In the genomic region with DNA sequence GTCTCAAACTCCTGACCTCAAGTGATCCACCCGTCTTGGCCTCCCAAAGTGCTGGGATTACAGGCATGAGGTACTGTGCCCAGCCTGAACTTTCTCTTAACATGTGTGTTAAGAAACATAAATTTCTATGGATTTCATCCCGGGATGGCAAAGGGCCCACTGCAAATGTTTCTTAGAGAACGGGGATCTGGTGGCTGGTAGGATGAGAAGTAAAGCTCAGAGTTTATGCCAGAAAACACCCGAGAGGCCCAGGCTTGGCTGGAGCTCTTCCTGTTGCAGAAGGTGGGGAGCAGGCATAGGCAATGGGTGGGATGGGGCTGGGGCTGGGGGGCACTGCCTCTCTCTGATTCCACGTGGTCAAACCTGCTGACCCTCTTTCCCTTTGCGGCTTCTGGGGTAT, we compare ENCODE assay signal across 26 cellular contexts. TPM values are rescaled to one million over a fixed set of nuclear protein-coding genes. Genes with fewer than 3 reads are reported as not detected.
DNase-seq lines count a peak whose midpoint lies in the region; ATAC-seq and TF ChIP-seq lines count a peak whose summit lies in the region.
"Had no signal": no experiment of that assay in that cellular context is flagged by ENCODE, and none has a peak within 500 bp of the region (broad histone marks: within the 10 kb centered on the region; RNA-seq: fewer than 3 reads in every experiment).

No MANE protein-coding gene starts in this region.

- DNase-seq in AG20443 (ENCODE audit: low spot score) (peak; percentile 36), T-cell (no peak), fibroblast of peridontal ligament (ENCODE audit: extremely low read depth) (peak; percentile 90), Calu3 (no peak), HuH-7 (ENCODE audit: low spot score) (no peak)
- DNase-seq: activated CD4-positive, alpha-beta T cell treated with anti-CD3 and anti-CD28 coated beads, Interleukin-2, amount 10 ng/mL, durations not matched to agents 24 days and 14 days; activated gamma-delta T cell treated with Interleukin-2 at 50 U/mL for 16 hours; COR-L47; cortex of kidney; DMS79; head of caudate nucleus; Kasumi-1; NCI-H1694 treated with DMSO at 0.1 percent for 48 hours; NCI-H2171 treated with DMSO at 0.1 percent for 48 hours; NCI-H524; Peyer's patch; SJCRH30; T-helper 1 cell; upper lobe of left lung had no signal

- H3K9me3 Mint-ChIP-seq in T-cell = no peaks in the 10 kb centered on the region
- no peaks in the 10 kb centered on the region for H3K9me3 Mint-ChIP-seq in Calu3 (ENCODE audit: low read depth, unreplicated experiment)
- H3K9me3 Mint-ChIP-seq: activated CD4-positive, alpha-beta T cell treated with anti-CD3 and anti-CD28 coated beads, Interleukin-2, amount 10 ng/mL, durations not matched to agents 24 days and 14 days had no signal

- H3K36me3 Mint-ChIP-seq in T-cell = no peaks in the 10 kb centered on the region
- peaks cover 12% of the 10 kb centered on the region for H3K36me3 Mint-ChIP-seq in Calu3 (ENCODE audit: insufficient read depth, unreplicated experiment)

- H3K4me3 ChIP-seq in BLaER1 = no peak overlapping the region
- H3K4me3 ChIP-seq: Peyer's patch, SJCRH30, upper lobe of left lung had no signal

- H3K27ac Mint-ChIP-seq in T-cell (peak overlapping the region; percentile 78 to 79), Calu3 (ENCODE audit: unreplicated experiment) (no peak overlapping the region)
- H3K27ac Mint-ChIP-seq: activated CD4-positive, alpha-beta T cell treated with anti-CD3 and anti-CD28 coated beads, Interleukin-2, amount 10 ng/mL, durations not matched to agents 24 days and 14 days; progenitor cell of endocrine pancreas had no signal

- ATAC-seq in T-cell (replicated peaks in 1 of 4) (peak in 1 of 4 experiments; percentile 15), HG03442 (IDR thresholded peaks at IDR 0.05; ENCODE audit: unreplicated experiment) (no peak), HG02623 (IDR thresholded peaks at IDR 0.05; ENCODE audit: unreplicated experiment) (no peak)

- no peaks in the 10 kb centered on the region for H3K9me3 ChIP-seq in BLaER1
- H3K9me3 ChIP-seq: Peyer's patch, SJCRH30, upper lobe of left lung had no signal

- CTCF ChIA-PET in T-cell (lab: Charles Lee) (no interaction called here), Calu3 (lab: Charles Lee) (interaction anchor here (0.6 kb wide), 1 partner anchor 265 kb away, joined by 3 read pairs; no protein-coding TSS in a partner anchor)

- no peaks in the 10 kb centered on the region for H3K27me3 ChIP-seq in BLaER1
- H3K27me3 ChIP-seq: Peyer's patch, SJCRH30, upper lobe of left lung had no signal

- H3K4me2 ChIP-seq in BLaER1 = peak overlapping the region; percentile 27

- no peak for TF ChIP-seq CTCF in Calu3 (IDR thresholded peaks at IDR 0.05; ENCODE audit: unreplicated experiment)

- no peaks in the 10 kb centered on the region for H3K27me3 Mint-ChIP-seq in T-cell
- no peaks in the 10 kb centered on the region for H3K27me3 Mint-ChIP-seq in Calu3 (ENCODE audit: unreplicated experiment)
- H3K27me3 Mint-ChIP-seq: activated CD4-positive, alpha-beta T cell treated with anti-CD3 and anti-CD28 coated beads, Interleukin-2, amount 10 ng/mL, durations not matched to agents 24 days and 14 days; progenitor cell of endocrine pancreas had no signal

- H3K27ac ChIP-seq in BLaER1 = 0 out of 2 replicates have a peak overlapping the region, but pooled peaks have one; percentile 41
- H3K27ac ChIP-seq: Peyer's patch, SJCRH30, upper lobe of left lung had no signal

- H3K4me1 Mint-ChIP-seq in T-cell = peaks cover 19 to 28% (median 26%) of the 10 kb centered on the region in 3 donors
- peaks cover 29% of the 10 kb centered on the region for H3K4me1 Mint-ChIP-seq in Calu3 (ENCODE audit: low read depth, unreplicated experiment)

- H3K4me3 Mint-ChIP-seq in T-cell (peak overlapping the region in 1 of 3 donors; percentile 8), Calu3 (ENCODE audit: low read depth, unreplicated experiment) (no peak overlapping the region)
- H3K4me3 Mint-ChIP-seq: activated CD4-positive, alpha-beta T cell treated with anti-CD3 and anti-CD28 coated beads, Interleukin-2, amount 10 ng/mL, durations not matched to agents 24 days and 14 days had no signal

- no TSS peak for BruUV-seq in Calu3 (replicated peaks; lab: Mats Ljungman, UMichigan)

- intact Hi-C loops in Calu3 (cut with micrococcal nuclease; ENCODE audit: unreplicated experiment) = no loop called here

- peaks cover 67% of the 10 kb centered on the region for H3K4me1 ChIP-seq in BLaER1

- no peaks in the 10 kb centered on the region for H3K36me3 ChIP-seq in BLaER1
- H3K36me3 ChIP-seq: Peyer's patch, SJCRH30, upper lobe of left lung had no signal

- POLR2A ChIA-PET in T-cell (lab: Charles Lee) = interaction anchor here in 1 of 2 donors (0.6 kb wide), 1 partner anchor 57 kb away, joined by 3 read pairs; no protein-coding TSS in a partner anchor

- no peaks in the 10 kb centered on the region for H4K20me1 ChIP-seq in BLaER1

- no peak overlapping the region for H3K9ac ChIP-seq in BLaER1

RNA-seq across cellular contexts. Expression of a gene that starts 5.6 kb away (rescaled TPM):
- total RNA-seq in T-cell (10 to 100 TPM; 32.9 to 44.3 (median 41.8) TPM), Calu3 (2022) (89.2 and 104 TPM in 2 replicates)

RNA-seq across cellular contexts. Expression of a gene that starts 7.8 kb away (rescaled TPM):
- total RNA-seq in T-cell (not detected), Calu3 (2022) (not detected in 2 replicates)
- total RNA-seq: activated CD4-positive, alpha-beta T cell treated with anti-CD3 and anti-CD28 coated beads, Interleukin-2, amount 10 ng/mL, durations not matched to agents 24 days and 14 days; fibroblast of lung; H4; lung microvascular endothelial cell; Peyer's patch; progenitor cell of endocrine pancreas; SJCRH30; upper lobe of left lung had no signal

Comparison
In these comparisons a context has a peak if more than half of its experiments do, and no peak if none do; other contexts are left out.
1. DNase-seq: peak in AG20443 (single experiment) and fibroblast of peridontal ligament (single experiment); none in T-cell (0 of 34), Calu3 (single experiment) and HuH-7 (single experiment).